23 cellular contexts compared by ENCODE assay signal in the genomic region with DNA sequence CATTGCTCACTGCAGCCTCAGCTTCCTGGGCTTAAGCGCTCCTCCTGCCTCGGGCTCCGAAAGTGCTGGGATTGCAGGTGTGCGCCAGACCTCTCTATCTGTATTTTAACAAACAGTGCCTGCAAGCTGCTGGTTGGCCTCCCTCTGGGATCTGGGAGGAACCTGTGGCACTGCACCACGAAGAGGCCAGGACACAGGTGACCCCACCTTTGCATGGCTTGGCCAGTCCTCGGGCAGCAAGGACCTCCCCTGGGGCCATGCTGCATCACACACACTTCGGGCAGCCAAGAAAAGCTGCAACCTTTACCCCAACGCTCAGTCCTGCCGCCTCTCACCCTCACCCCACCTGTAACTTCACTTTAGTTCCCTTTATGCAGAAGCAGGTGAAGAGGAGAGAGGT.
"Had no signal": no experiment of that assay in that cellular context is flagged by ENCODE, and none has a peak within 500 bp of the region (broad histone marks: within the 10 kb centered on the region; RNA-seq: fewer than 3 reads in every experiment).

No MANE protein-coding gene starts in this region.

- H3K4me1 ChIP-seq: body of pancreas had no signal

- H3K9me3 ChIP-seq: ascending aorta, body of pancreas had no signal

- H3K36me3 Mint-ChIP-seq: activated naive CD4-positive, alpha-beta T cell treated with anti-CD3 and anti-CD28 coated beads, Interleukin-2, amount 50 U/mL, for 24 hours had no signal

- H3K9me3 Mint-ChIP-seq: activated naive CD4-positive, alpha-beta T cell treated with anti-CD3 and anti-CD28 coated beads, Interleukin-2, amount 50 U/mL, for 24 hours; WTC11 had no signal

- H3K4me3 Mint-ChIP-seq: activated CD8-positive, alpha-beta T cell treated with anti-CD3 and anti-CD28 coated beads, Interleukin-2, amount 10 ng/mL, durations not matched to agents 7 days and 5 days; activated naive CD4-positive, alpha-beta T cell treated with anti-CD3 and anti-CD28 coated beads, Interleukin-2, amount 50 U/mL, for 24 hours; T-helper 17 cell; WTC11 had no signal

- H3K27me3 ChIP-seq: ascending aorta, body of pancreas had no signal

- H3K27ac ChIP-seq: body of pancreas had no signal

- H3K27ac Mint-ChIP-seq: activated CD8-positive, alpha-beta T cell treated with anti-CD3 and anti-CD28 coated beads, Interleukin-2, amount 10 ng/mL, durations not matched to agents 7 days and 5 days; activated naive CD4-positive, alpha-beta T cell treated with anti-CD3 and anti-CD28 coated beads, Interleukin-2, amount 50 U/mL, for 24 hours; T-helper 17 cell had no signal

- H3K4me1 Mint-ChIP-seq: activated naive CD4-positive, alpha-beta T cell treated with anti-CD3 and anti-CD28 coated beads, Interleukin-2, amount 50 U/mL, for 24 hours; T-helper 17 cell; WTC11 had no signal

- DNase-seq: activated CD4-positive, alpha-beta T cell treated with anti-CD3 and anti-CD28 coated beads for 48 hours; activated CD4-positive, alpha-beta T cell treated with anti-CD3 and anti-CD28 coated beads, Interleukin-2, amount 50 U/mL, for 4 hours; activated CD4-positive, CD25-positive, alpha-beta regulatory T cell treated with anti-CD3 and anti-CD28 coated beads, Interleukin-2, amount 50 U/mL, for 72 hours; activated CD8-positive, alpha-beta memory T cell treated with anti-CD3 and anti-CD28 coated beads, Interleukin-2, amount 50 U/mL, for 48 hours; activated CD8-positive, alpha-beta T cell treated with anti-CD3 and anti-CD28 coated beads, Interleukin-2, amount 10 ng/mL, durations not matched to agents 7 days and 5 days; activated naive CD4-positive, alpha-beta T cell; activated T-cell treated with anti-CD3 and anti-CD28 coated beads, Interleukin-2, amount 50 U/mL, for 1 hour; body of pancreas; Karpas-422; NCI-H1105 treated with DMSO at 0.1 percent for 48 hours; NCI-H146; NCI-H187 treated with DMSO at 0.1 percent for 48 hours; NCI-H2081 treated with DMSO at 0.1 percent for 48 hours; NCI-H226; NCI-H526; NCI-H774; OCI-M1; SIG-M5; T-helper 17 cell; T-helper 9 cell had no signal

- H3K4me3 ChIP-seq: ascending aorta, body of pancreas had no signal
